ENCODE assay signal across 16 cellular contexts in the genomic region with DNA sequence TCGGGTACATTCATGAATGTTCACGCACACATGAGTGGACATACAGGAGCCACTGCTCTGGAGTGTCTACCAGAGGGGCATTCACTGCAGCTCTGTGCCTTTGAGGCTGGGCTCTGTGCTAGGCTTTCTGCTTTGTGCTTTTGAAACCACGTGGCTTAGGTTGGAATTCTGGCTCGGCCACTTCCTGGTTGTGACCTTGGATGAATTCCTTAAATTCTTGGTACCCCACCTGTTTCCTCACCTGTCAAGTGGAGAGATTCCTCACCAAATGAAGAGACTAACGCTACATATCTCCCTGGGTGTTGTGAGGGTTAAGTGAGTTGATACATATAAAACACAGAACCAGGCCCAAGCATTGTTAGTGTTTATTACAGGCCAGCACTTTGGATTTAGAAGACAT.
"Had no signal": no experiment of that assay in that cellular context is flagged by ENCODE, and none has a peak within 500 bp of the region (broad histone marks: within the 10 kb centered on the region; RNA-seq: fewer than 3 reads in every experiment).

No MANE protein-coding gene starts in this region.

- H3K27ac Mint-ChIP-seq: memory B cell, nephron progenitor cell had no signal

- H3K4me3 Mint-ChIP-seq: activated CD8-positive, alpha-beta T cell treated with anti-CD3 and anti-CD28 coated beads, Interleukin-2, amount 10 ng/mL, durations not matched to agents 7 days and 5 days; memory B cell; nephron progenitor cell had no signal

- H3K27me3 ChIP-seq: brain microvascular endothelial cell, left lung, spleen, upper lobe of left lung had no signal

- DNase-seq: activated CD4-positive, alpha-beta T cell treated with anti-CD3 and anti-CD28 coated beads for 1 hour; activated CD8-positive, alpha-beta T cell treated with anti-CD3 and anti-CD28 coated beads, Interleukin-2, amount 10 ng/mL, durations not matched to agents 7 days and 5 days; activated effector memory CD4-positive, alpha-beta T cell treated with Interleukin-2 at 50 U/mL for 16 hours; brain microvascular endothelial cell; dermis blood vessel endothelial cell; left lung; nephron progenitor cell; stimulated activated CD4-positive, alpha-beta T cell treated with anti-CD3 and anti-CD28 coated beads, Interleukin-2, amount 100 ng/mL, for 24 hours; stimulated activated naive CD4-positive, alpha-beta T cell; substantia nigra; upper lobe of left lung had no signal

- ATAC-seq: activated CD8-positive, alpha-beta T cell treated with anti-CD3 and anti-CD28 coated beads, Interleukin-2, amount 10 ng/mL, durations not matched to agents 7 days and 5 days; activated naive CD4-positive, alpha-beta T cell treated with anti-CD3 and anti-CD28 coated beads, Interleukin-2, amount 50 U/mL, for 72 hours; left lung; sciatic nerve; SK-N-SH treated with all-trans-retinoic acid at 6 μM for 48 hours had no signal

- H3K27ac ChIP-seq: brain microvascular endothelial cell had no signal

- H3K4me1 ChIP-seq: left lung, upper lobe of left lung had no signal

- H3K4me3 ChIP-seq: left lung, upper lobe of left lung had no signal

- H3K36me3 Mint-ChIP-seq: memory B cell had no signal

- H3K36me3 ChIP-seq: brain microvascular endothelial cell, left lung, spleen, upper lobe of left lung had no signal

- H3K9me3 ChIP-seq: left lung, spleen, upper lobe of left lung had no signal

- H3K27me3 Mint-ChIP-seq: memory B cell had no signal

- H3K4me1 Mint-ChIP-seq: memory B cell had no signal
